In genomic region chr3:194688207-194688711, GRCh38 we compare ENCODE assay signal across 8 cellular contexts. TPM values are rescaled to one million over a fixed set of nuclear protein-coding genes. Genes with fewer than 3 reads are reported as not detected.
A peak's percentile ranks its signal among the peaks of the same experiment; 100 is the strongest.
DNase-seq lines count a peak whose midpoint lies in the region; ATAC-seq and TF ChIP-seq lines count a peak whose summit lies in the region.

No MANE protein-coding gene starts in this region.

- peak overlapping the region; percentile 96 for H3K4me2 ChIP-seq in GM23248 (ENCODE audit: unreplicated experiment)

- peaks cover 18% of the 10 kb centered on the region for H3F3A ChIP-seq in GM23248 (ENCODE audit: insufficient read depth)

- H3K27ac ChIP-seq in GM23248, result no peak overlapping the region
- H3K27ac ChIP-seq in SJSA1, result peak overlapping the region; percentile 28; the same call in 1 of the 2 replicates
- H3K27ac ChIP-seq in esophagus muscularis mucosa (replicated peaks in 1 of 4), result peak overlapping the region; percentile 83 to 88 (median 84)

- DNase-seq in EH (ENCODE audit: low read depth) (peak; percentile 50), GM23248 (peak; percentile 30), SJSA1 (ENCODE audit: low read depth in 1 of 2, low spot score in 2 of 2) (peak; percentile 49 to 70), esophagus muscularis mucosa (ENCODE audit: extremely low spot score) (no peak), neural crest cell (ENCODE audit: low read depth, low spot score) (peak; percentile 9)

- no peaks in the 10 kb centered on the region for H3K36me3 Mint-ChIP-seq in neural crest cell (ENCODE audit: low read depth)

- no peaks in the 10 kb centered on the region for H3K79me2 ChIP-seq in GM23248 (ENCODE audit: insufficient read depth)

- H3K4me1 ChIP-seq in GM23248 (ENCODE audit: insufficient read depth), result peaks cover 22% of the 10 kb centered on the region
- H3K4me1 ChIP-seq in SJSA1 (replicated peaks), result peaks cover 39% of the 10 kb centered on the region
- H3K4me1 ChIP-seq in esophagus muscularis mucosa, result peaks cover 31 to 68% (median 54%) of the 10 kb centered on the region in 4 donors

- peaks cover 29% of the 10 kb centered on the region for H3K4me1 Mint-ChIP-seq in neural crest cell

- in situ Hi-C loops in GM23248 (cut with MboI), result loop anchor here (5.0 to 10.0 kb wide), 2 partner anchors 417 to 579 kb away; no protein-coding TSS in a partner anchor

- no peaks in the 10 kb centered on the region for H3K36me3 ChIP-seq in GM23248 (ENCODE audit: low read depth)
- peaks cover 27% of the 10 kb centered on the region for H3K36me3 ChIP-seq in SJSA1
- no peaks in the 10 kb centered on the region for H3K36me3 ChIP-seq in esophagus muscularis mucosa

- H3K9me3 Mint-ChIP-seq in neural crest cell, result no peaks in the 10 kb centered on the region

- H3K27me3 Mint-ChIP-seq in neural crest cell (ENCODE audit: low read depth), result peaks cover 71% of the 10 kb centered on the region

- H3K9ac ChIP-seq in GM23248, result peak overlapping the region; percentile 70

- H3K4me3 ChIP-seq in GM23248 (peak overlapping the region; percentile 82), SJSA1 (no peak overlapping the region), esophagus muscularis mucosa (peak overlapping the region; percentile 73 to 82 (median 82))

- no peak for TF ChIP-seq POLR2A in esophagus muscularis mucosa (IDR thresholded peaks at IDR 0.05; ENCODE audit: low read depth)

- H3K9me3 ChIP-seq in GM23248 (ENCODE audit: low read depth) (no peaks in the 10 kb centered on the region), SJSA1 (replicated peaks) (no peaks in the 10 kb centered on the region), esophagus muscularis mucosa (no peaks in the 10 kb centered on the region)

- no peak for TF ChIP-seq EP300 in esophagus muscularis mucosa (IDR thresholded peaks at IDR 0.05)

- H3K27me3 ChIP-seq in GM23248 (replicated peaks; ENCODE audit: insufficient read depth) (no peaks in the 10 kb centered on the region), SJSA1 (replicated peaks) (no peaks in the 10 kb centered on the region), esophagus muscularis mucosa (no peaks in the 10 kb centered on the region)

- peak overlapping the region; percentile 15 for H3K4me3 Mint-ChIP-seq in neural crest cell

- H2AFZ ChIP-seq in GM23248, result peak overlapping the region; percentile 87

- TF ChIP-seq CTCF in esophagus muscularis mucosa (IDR thresholded peaks at IDR 0.05) (no peak), neural crest cell (conservative IDR thresholded peaks at IDR 0.05) (no peak)

- H3K9me2 ChIP-seq in GM23248 (ENCODE audit: insufficient read depth), result no peaks in the 10 kb centered on the region

- H3K27ac Mint-ChIP-seq in neural crest cell (ENCODE audit: unreplicated experiment), result no peak overlapping the region

- ATAC-seq in GM19351 (IDR thresholded peaks at IDR 0.05; ENCODE audit: unreplicated experiment), result no peak
- ATAC-seq in GM19463 (IDR thresholded peaks at IDR 0.05; ENCODE audit: unreplicated experiment), result no peak
- ATAC-seq in GM18519 (IDR thresholded peaks at IDR 0.05; ENCODE audit: low FRiP score, unreplicated experiment), result no peak

- no peaks in the 10 kb centered on the region for H4K20me1 ChIP-seq in GM23248 (ENCODE audit: insufficient read depth)

- intact Hi-C loops in esophagus muscularis mucosa (cut with DNase I), result loop anchor here (5.0 to 10.0 kb wide), 3 partner anchors 84 to 837 kb away; no protein-coding TSS in a partner anchor

- 23 to 26% methylated on average over 15 to 16 of the region's 16 CpGs for WGBS in GM23248 (ENCODE audit: low coverage in 1 of 2, low lambda C conversion rate in 2 of 2, missing lambda C conversion rate in 2 of 2), 2 experiments
- WGBS in esophagus muscularis mucosa, result 21% methylated on average over 16 of the region's 16 CpGs

RNA-seq across cellular contexts. Expression of gene FAM43A, which starts 2.6 kb away (rescaled TPM):
- 19.0 and 23.0 TPM in 2 replicates for total RNA-seq in GM23248 (2014; rRNA removed; shearing (Covaris generic))
- polyA plus RNA-seq in GM23248 (2016; fragmentation: Nextera tagmentation; extraction: Ambion mirVana), result 8.0 and 8.8 TPM in 2 replicates
- 14.2 and 17.6 TPM in 2 replicates for total RNA-seq in SJSA1 (2014; rRNA removed; shearing (Covaris generic))
- total RNA-seq in esophagus muscularis mucosa (10 to 100 TPM; 24.5 to 42.8 (median 32.5) TPM), neural crest cell (1.4 TPM in 2 replicates)

RNA-seq across cellular contexts. Expression of gene LSG1, which starts 16.3 kb away (rescaled TPM):
- 27.2 and 36.5 TPM in 2 replicates for total RNA-seq in GM23248 (2014; rRNA removed; shearing (Covaris generic))
- 26.9 and 31.1 TPM in 2 replicates for polyA plus RNA-seq in GM23248 (2016; fragmentation: Nextera tagmentation; extraction: Ambion mirVana)
- total RNA-seq in SJSA1 (2014; rRNA removed; shearing (Covaris generic)), result 20.6 and 36.3 TPM in 2 replicates
- total RNA-seq in esophagus muscularis mucosa (10 to 100 TPM; 19.9 to 35.0 (median 32.6) TPM), neural crest cell (45.0 and 45.5 TPM in 2 replicates)

RNA-seq across cellular contexts. Expression of gene TMEM44, which starts 55.0 kb away (rescaled TPM):
- total RNA-seq in GM23248 (2014; rRNA removed; shearing (Covaris generic)), result 14.6 and 26.3 TPM in 2 replicates
- polyA plus RNA-seq in GM23248 (2016; fragmentation: Nextera tagmentation; extraction: Ambion mirVana), result 13.1 and 14.3 TPM in 2 replicates
- 12.2 and 18.2 TPM in 2 replicates for total RNA-seq in SJSA1 (2014; rRNA removed; shearing (Covaris generic))
- total RNA-seq in esophagus muscularis mucosa, result 10 to 100 TPM in 1 of 4 donors, 1 to 10 TPM in 3; 3.3 to 10.8 (median 9.3) TPM
- 37.3 and 43.8 TPM in 2 replicates for total RNA-seq in neural crest cell
